8 cellular contexts compared by ENCODE assay signal in genomic region chr2:218895758-218896500, GRCh38. TPM values are rescaled to one million over a fixed set of nuclear protein-coding genes. Genes with fewer than 3 reads are reported as not detected.
A peak's percentile ranks its signal among the peaks of the same experiment; 100 is the strongest.
DNase-seq lines count a peak whose midpoint lies in the region; ATAC-seq lines count a peak whose summit lies in the region.

No MANE protein-coding gene starts in this region.

- H3K9me3 ChIP-seq in BLaER1 treated with 17β-estradiol and CSF1 and Interleukin-3, amounts not matched to agents 10 nM and 100 nM (replicated peaks in 1 of 11) = no peaks in the 10 kb centered on the region

- peaks cover 30 to 99% (median 62%) of the 10 kb centered on the region in 11 experiments for H3K27me3 ChIP-seq in BLaER1 treated with 17β-estradiol and CSF1 and Interleukin-3, amounts not matched to agents 10 nM and 100 nM

- peak; percentile 6 for ATAC-seq in GM21360 (IDR thresholded peaks at IDR 0.05; ENCODE audit: unreplicated experiment)
- ATAC-seq in HG03460 (IDR thresholded peaks at IDR 0.05; ENCODE audit: unreplicated experiment) = peak; percentile 9

- DNase-seq in cerebellar cortex (ENCODE audit: low spot score) = peak; percentile 33
- DNase-seq in NCI-H2029 treated with DMSO at 0.1 percent for 48 hours (lab: John Stamatoyannopoulos, UW) = no peak
- DNase-seq in mucosa of gallbladder (ENCODE audit: low spot score) = no peak
- DNase-seq in NCI-H2227 (lab: John Stamatoyannopoulos, UW; ENCODE audit: unreplicated experiment) = no peak
- no peak for DNase-seq in globus pallidus (ENCODE audit: low spot score)

- peaks cover 46 to 79% (median 72%) of the 10 kb centered on the region in 10 experiments for H3K4me1 ChIP-seq in BLaER1 treated with 17β-estradiol and CSF1 and Interleukin-3, amounts not matched to agents 10 nM and 100 nM

- peak overlapping the region in 5 of 11 experiments; percentile 20 to 70 (median 58); a peak in 9 of 22 replicates for H3K27ac ChIP-seq in BLaER1 treated with 17β-estradiol and CSF1 and Interleukin-3, amounts not matched to agents 10 nM and 100 nM

- peak overlapping the region; percentile 92 to 99 (median 98) for H3K4me2 ChIP-seq in BLaER1 treated with 17β-estradiol and CSF1 and Interleukin-3, amounts not matched to agents 10 nM and 100 nM

- peak overlapping the region in 4 of 11 experiments; percentile 6 to 65 (median 22); a peak in 2 of 22 replicates for H3K9ac ChIP-seq in BLaER1 treated with 17β-estradiol and CSF1 and Interleukin-3, amounts not matched to agents 10 nM and 100 nM

- H3K4me3 ChIP-seq in BLaER1 treated with 17β-estradiol and CSF1 and Interleukin-3, amounts not matched to agents 10 nM and 100 nM = peak overlapping the region in 2 of 10 experiments; percentile 43 to 58; a peak in 3 of 20 replicates

- H3K36me3 ChIP-seq in BLaER1 treated with 17β-estradiol and CSF1 and Interleukin-3, amounts not matched to agents 10 nM and 100 nM = no peaks in the 10 kb centered on the region

- peaks cover 0 to 74% (median 34%) of the 10 kb centered on the region in 11 experiments; a peak in 14 of 22 replicates for H4K20me1 ChIP-seq in BLaER1 treated with 17β-estradiol and CSF1 and Interleukin-3, amounts not matched to agents 10 nM and 100 nM

RNA-seq across cellular contexts. Expression of gene WNT10A, which starts 15.3 kb away (rescaled TPM):
- total RNA-seq in mucosa of gallbladder = 0.12 TPM

RNA-seq across cellular contexts. Expression of gene WNT6, which starts 36.3 kb away (rescaled TPM):
- total RNA-seq in mucosa of gallbladder = 1.5 TPM
